Comparison of ENCODE assay signal across 1 cellular context in the genomic region with DNA sequence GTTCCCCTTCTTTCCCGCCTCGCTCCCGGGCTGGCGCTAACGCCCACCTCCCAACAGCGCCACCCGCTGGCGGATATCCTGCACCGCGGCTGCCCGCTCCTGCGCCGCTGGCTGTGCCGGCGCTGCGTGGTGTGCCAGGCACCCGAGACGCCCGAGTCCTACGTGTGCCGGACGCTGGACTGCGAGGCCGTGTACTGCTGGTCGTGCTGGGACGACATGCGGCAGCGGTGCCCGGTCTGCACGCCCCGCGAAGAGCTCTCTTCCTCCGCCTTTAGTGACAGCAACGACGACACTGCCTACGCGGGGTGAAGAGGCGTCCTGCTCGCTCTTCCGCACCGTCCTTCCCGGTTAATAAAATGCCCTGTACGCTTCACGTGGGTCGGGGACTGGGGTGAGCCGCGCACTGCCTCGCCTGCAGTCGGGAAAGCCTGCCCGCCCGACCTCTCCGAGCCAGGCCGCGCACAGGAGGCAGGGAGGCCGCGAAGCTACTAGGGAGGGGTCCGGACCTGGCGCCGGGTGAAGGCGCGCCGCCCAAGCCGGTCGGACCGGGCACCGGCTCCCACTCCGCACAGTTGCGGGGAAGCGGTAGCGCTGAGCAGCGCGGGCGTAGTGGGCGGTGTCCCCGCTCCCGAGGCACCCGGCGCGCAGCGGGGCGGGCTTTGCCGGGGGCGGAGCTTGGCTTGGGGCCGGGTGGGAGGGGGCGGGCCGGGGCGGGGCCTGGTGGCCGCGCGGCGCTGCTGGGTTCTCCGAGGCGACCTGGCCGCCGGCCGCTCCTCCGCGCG.
TF ChIP-seq lines count a peak whose summit lies in the region.

A gene with protein sequence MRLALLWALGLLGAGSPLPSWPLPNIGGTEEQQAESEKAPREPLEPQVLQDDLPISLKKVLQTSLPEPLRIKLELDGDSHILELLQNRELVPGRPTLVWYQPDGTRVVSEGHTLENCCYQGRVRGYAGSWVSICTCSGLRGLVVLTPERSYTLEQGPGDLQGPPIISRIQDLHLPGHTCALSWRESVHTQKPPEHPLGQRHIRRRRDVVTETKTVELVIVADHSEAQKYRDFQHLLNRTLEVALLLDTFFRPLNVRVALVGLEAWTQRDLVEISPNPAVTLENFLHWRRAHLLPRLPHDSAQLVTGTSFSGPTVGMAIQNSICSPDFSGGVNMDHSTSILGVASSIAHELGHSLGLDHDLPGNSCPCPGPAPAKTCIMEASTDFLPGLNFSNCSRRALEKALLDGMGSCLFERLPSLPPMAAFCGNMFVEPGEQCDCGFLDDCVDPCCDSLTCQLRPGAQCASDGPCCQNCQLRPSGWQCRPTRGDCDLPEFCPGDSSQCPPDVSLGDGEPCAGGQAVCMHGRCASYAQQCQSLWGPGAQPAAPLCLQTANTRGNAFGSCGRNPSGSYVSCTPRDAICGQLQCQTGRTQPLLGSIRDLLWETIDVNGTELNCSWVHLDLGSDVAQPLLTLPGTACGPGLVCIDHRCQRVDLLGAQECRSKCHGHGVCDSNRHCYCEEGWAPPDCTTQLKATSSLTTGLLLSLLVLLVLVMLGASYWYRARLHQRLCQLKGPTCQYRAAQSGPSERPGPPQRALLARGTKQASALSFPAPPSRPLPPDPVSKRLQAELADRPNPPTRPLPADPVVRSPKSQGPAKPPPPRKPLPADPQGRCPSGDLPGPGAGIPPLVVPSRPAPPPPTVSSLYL (plus strand): TSS at position 757 of the 782 bp plus-strand sequence. CDS start 71 bp downstream, outside the sequence.

TF ChIP-seq in HEK293, 187 proteins besides CTCF, POLR2A, EP300 and RAD21 (continued from another document and continues in another):
- TF ChIP-seq OVOL3 (tag by site-specific recombination; IDR thresholded peaks at IDR 0.05), result peak; percentile 17; the same call in 1 of the 2 replicates
- TF ChIP-seq, protein P1, sequence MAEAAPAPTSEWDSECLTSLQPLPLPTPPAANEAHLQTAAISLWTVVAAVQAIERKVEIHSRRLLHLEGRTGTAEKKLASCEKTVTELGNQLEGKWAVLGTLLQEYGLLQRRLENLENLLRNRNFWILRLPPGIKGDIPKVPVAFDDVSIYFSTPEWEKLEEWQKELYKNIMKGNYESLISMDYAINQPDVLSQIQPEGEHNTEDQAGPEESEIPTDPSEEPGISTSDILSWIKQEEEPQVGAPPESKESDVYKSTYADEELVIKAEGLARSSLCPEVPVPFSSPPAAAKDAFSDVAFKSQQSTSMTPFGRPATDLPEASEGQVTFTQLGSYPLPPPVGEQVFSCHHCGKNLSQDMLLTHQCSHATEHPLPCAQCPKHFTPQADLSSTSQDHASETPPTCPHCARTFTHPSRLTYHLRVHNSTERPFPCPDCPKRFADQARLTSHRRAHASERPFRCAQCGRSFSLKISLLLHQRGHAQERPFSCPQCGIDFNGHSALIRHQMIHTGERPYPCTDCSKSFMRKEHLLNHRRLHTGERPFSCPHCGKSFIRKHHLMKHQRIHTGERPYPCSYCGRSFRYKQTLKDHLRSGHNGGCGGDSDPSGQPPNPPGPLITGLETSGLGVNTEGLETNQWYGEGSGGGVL (tag by site-specific recombination; IDR thresholded peaks at IDR 0.05), result peak; percentile 61; the same call in 1 of the 2 replicates
- TF ChIP-seq ZNF121 (tag by site-specific recombination; IDR thresholded peaks at IDR 0.05), result peak; percentile 91
- TF ChIP-seq ZNF324 (tag by site-specific recombination; IDR thresholded peaks at IDR 0.05), result no peak; the same call in 1 of the 2 replicates
- 0 out of 2 replicates have a peak, but pooled peaks have one; percentile 23 for TF ChIP-seq ZNF561 (tag by site-specific recombination; IDR thresholded peaks at IDR 0.05; ENCODE audit: borderline replicate concordance)
- TF ChIP-seq ZFP69B (tag by site-specific recombination; IDR thresholded peaks at IDR 0.05), result peak; percentile 34
- no peak for TF ChIP-seq YY1 (tag by site-specific recombination; IDR thresholded peaks at IDR 0.05)
- TF ChIP-seq, protein P2, sequence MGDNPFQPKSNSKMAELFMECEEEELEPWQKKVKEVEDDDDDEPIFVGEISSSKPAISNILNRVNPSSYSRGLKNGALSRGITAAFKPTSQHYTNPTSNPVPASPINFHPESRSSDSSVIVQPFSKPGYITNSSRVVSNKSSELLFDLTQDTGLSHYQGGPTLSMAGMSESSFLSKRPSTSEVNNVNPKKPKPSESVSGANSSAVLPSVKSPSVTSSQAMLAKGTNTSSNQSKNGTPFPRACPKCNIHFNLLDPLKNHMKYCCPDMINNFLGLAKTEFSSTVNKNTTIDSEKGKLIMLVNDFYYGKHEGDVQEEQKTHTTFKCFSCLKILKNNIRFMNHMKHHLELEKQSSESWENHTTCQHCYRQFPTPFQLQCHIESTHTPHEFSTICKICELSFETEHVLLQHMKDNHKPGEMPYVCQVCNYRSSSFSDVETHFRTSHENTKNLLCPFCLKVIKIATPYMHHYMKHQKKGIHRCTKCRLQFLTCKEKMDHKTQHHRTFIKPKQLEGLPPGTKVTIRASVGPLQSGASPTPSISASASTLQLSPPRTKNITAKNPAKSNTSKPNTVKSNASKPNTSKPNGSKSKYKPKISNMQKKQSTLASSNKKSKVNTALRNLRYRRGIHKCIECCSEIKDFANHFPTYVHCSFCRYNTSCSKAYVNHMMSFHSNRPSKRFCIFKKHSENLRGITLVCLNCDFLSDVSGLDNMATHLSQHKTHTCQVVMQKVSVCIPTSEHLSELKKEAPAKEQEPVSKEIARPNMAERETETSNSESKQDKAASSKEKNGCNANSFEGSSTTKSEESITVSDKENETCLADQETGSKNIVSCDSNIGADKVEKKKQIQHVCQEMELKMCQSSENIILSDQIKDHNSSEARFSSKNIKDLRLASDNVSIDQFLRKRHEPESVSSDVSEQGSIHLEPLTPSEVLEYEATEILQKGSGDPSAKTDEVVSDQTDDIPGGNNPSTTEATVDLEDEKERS (tag by site-specific recombination; IDR thresholded peaks at IDR 0.05), result 0 out of 2 replicates have a peak, but pooled peaks have one; percentile 50
- peak; percentile 85; the same call in 1 of the 2 replicates for TF ChIP-seq ZNF785 (tag by site-specific recombination; IDR thresholded peaks at IDR 0.05)
- no peak for TF ChIP-seq ZNF48 (tag by site-specific recombination; IDR thresholded peaks at IDR 0.05)
- TF ChIP-seq SCRT1 (tag by site-specific recombination; IDR thresholded peaks at IDR 0.05; ENCODE audit: borderline replicate concordance), result no peak
- TF ChIP-seq ZNF624 (tag by site-specific recombination; IDR thresholded peaks at IDR 0.05), result no peak
- TF ChIP-seq ZNF791 (tag by site-specific recombination; IDR thresholded peaks at IDR 0.05), result no peak
- TF ChIP-seq ZXDB (tag by site-specific recombination; IDR thresholded peaks at IDR 0.05), result no peak; the same call in 1 of the 2 replicates
- TF ChIP-seq ZNF555 (tag by site-specific recombination; conservative IDR thresholded peaks at IDR 0.05), result no peak
- TF ChIP-seq ZNF132 (tag by site-specific recombination; IDR thresholded peaks at IDR 0.05; ENCODE audit: borderline replicate concordance), result no peak
- no peak for TF ChIP-seq ZNF221 (tag by site-specific recombination; IDR thresholded peaks at IDR 0.05; ENCODE audit: borderline replicate concordance)
- peak; percentile 77 for TF ChIP-seq ZNF76 (tag by site-specific recombination; IDR thresholded peaks at IDR 0.05; ENCODE audit: borderline replicate concordance, low read depth)
- peak; percentile 100 for TF ChIP-seq ZNF2 (tag by site-specific recombination; IDR thresholded peaks at IDR 0.05)
- peak; percentile 55; the same call in 1 of the 2 replicates for TF ChIP-seq ZNF423 (tag by site-specific recombination; IDR thresholded peaks at IDR 0.05)
- no peak for TF ChIP-seq RBAK (tag by site-specific recombination; IDR thresholded peaks at IDR 0.05)
- TF ChIP-seq ZNF510 (tag by site-specific recombination; IDR thresholded peaks at IDR 0.05; ENCODE audit: insufficient replicate concordance), result no peak
- no peak for TF ChIP-seq ZNF138 (tag by site-specific recombination; IDR thresholded peaks at IDR 0.05; ENCODE audit: borderline replicate concordance)
- no peak for TF ChIP-seq ZNF202 (tag by site-specific recombination; IDR thresholded peaks at IDR 0.05; ENCODE audit: borderline replicate concordance)
- TF ChIP-seq ZNF266 (tag by site-specific recombination; IDR thresholded peaks at IDR 0.05; ENCODE audit: low read depth), result no peak
- TF ChIP-seq, protein P3, sequence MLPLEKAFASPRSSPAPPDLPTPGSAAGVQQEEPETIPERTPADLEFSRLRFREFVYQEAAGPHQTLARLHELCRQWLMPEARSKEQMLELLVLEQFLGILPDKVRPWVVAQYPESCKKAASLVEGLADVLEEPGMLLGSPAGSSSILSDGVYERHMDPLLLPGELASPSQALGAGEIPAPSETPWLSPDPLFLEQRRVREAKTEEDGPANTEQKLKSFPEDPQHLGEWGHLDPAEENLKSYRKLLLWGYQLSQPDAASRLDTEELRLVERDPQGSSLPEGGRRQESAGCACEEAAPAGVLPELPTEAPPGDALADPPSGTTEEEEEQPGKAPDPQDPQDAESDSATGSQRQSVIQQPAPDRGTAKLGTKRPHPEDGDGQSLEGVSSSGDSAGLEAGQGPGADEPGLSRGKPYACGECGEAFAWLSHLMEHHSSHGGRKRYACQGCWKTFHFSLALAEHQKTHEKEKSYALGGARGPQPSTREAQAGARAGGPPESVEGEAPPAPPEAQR (tag by site-specific recombination; IDR thresholded peaks at IDR 0.05), result no peak; the same call in 1 of the 2 replicates
- TF ChIP-seq ZNF16 (tag by site-specific recombination; IDR thresholded peaks at IDR 0.05; ENCODE audit: low read depth), result no peak
- peak; percentile 87 for TF ChIP-seq ZFP37 (tag by site-specific recombination; IDR thresholded peaks at IDR 0.05)
- TF ChIP-seq ZNF335 (tag by site-specific recombination; conservative IDR thresholded peaks at IDR 0.05), result peak; percentile 73
- TF ChIP-seq, protein P4, sequence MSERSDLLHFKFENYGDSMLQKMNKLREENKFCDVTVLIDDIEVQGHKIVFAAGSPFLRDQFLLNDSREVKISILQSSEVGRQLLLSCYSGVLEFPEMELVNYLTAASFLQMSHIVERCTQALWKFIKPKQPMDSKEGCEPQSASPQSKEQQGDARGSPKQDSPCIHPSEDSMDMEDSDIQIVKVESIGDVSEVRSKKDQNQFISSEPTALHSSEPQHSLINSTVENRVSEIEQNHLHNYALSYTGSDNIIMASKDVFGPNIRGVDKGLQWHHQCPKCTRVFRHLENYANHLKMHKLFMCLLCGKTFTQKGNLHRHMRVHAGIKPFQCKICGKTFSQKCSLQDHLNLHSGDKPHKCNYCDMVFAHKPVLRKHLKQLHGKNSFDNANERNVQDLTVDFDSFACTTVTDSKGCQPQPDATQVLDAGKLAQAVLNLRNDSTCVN (tag by site-specific recombination; optimal IDR thresholded peaks at IDR 0.05), result peak; percentile 96
- no peak for TF ChIP-seq ZNF473 (tag by site-specific recombination; IDR thresholded peaks at IDR 0.05)
- TF ChIP-seq, protein P5, sequence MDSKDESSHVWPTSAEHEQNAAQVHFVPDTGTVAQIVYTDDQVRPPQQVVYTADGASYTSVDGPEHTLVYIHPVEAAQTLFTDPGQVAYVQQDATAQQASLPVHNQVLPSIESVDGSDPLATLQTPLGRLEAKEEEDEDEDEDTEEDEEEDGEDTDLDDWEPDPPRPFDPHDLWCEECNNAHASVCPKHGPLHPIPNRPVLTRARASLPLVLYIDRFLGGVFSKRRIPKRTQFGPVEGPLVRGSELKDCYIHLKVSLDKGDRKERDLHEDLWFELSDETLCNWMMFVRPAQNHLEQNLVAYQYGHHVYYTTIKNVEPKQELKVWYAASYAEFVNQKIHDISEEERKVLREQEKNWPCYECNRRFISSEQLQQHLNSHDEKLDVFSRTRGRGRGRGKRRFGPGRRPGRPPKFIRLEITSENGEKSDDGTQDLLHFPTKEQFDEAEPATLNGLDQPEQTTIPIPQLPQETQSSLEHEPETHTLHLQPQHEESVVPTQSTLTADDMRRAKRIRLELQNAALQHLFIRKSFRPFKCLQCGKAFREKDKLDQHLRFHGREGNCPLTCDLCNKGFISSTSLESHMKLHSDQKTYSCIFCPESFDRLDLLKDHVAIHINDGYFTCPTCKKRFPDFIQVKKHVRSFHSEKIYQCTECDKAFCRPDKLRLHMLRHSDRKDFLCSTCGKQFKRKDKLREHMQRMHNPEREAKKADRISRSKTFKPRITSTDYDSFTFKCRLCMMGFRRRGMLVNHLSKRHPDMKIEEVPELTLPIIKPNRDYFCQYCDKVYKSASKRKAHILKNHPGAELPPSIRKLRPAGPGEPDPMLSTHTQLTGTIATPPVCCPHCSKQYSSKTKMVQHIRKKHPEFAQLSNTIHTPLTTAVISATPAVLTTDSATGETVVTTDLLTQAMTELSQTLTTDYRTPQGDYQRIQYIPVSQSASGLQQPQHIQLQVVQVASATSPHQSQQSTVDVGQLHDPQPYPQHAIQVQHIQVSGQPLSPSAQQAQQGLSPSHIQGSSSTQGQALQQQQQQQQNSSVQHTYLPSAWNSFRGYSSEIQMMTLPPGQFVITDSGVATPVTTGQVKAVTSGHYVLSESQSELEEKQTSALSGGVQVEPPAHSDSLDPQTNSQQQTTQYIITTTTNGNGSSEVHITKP (tag by site-specific recombination; IDR thresholded peaks at IDR 0.05), result peak; percentile 8; the same call in 1 of the 2 replicates
- TF ChIP-seq MZF1 (tag by site-specific recombination; IDR thresholded peaks at IDR 0.05; ENCODE audit: borderline replicate concordance), result no peak
- no peak for TF ChIP-seq ZNF701 (tag by site-specific recombination; IDR thresholded peaks at IDR 0.05)
- peak; percentile 96 for TF ChIP-seq KLF7 (tag by site-specific recombination; IDR thresholded peaks at IDR 0.05; ENCODE audit: borderline replicate concordance)
- TF ChIP-seq, protein P6, sequence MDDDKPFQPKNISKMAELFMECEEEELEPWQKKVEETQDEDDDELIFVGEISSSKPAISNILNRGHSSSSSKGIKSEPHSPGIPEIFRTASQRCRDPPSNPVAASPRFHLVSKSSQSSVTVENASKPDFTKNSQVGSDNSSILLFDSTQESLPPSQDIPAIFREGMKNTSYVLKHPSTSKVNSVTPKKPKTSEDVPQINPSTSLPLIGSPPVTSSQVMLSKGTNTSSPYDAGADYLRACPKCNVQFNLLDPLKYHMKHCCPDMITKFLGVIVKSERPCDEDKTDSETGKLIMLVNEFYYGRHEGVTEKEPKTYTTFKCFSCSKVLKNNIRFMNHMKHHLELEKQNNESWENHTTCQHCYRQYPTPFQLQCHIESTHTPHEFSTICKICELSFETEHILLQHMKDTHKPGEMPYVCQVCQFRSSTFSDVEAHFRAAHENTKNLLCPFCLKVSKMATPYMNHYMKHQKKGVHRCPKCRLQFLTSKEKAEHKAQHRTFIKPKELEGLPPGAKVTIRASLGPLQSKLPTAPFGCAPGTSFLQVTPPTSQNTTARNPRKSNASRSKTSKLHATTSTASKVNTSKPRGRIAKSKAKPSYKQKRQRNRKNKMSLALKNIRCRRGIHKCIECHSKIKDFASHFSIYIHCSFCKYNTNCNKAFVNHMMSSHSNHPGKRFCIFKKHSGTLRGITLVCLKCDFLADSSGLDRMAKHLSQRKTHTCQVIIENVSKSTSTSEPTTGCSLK (tag by site-specific recombination; IDR thresholded peaks at IDR 0.05), result no peak
- peak; percentile 29; the same call in 1 of the 2 replicates for TF ChIP-seq GLIS1 (tag by site-specific recombination; IDR thresholded peaks at IDR 0.05)
- TF ChIP-seq ZNF623 (tag by site-specific recombination; IDR thresholded peaks at IDR 0.05), result no peak
- no peak for TF ChIP-seq TCF7L2 (IDR thresholded peaks at IDR 0.05; ENCODE audit: borderline replicate concordance, low read depth, low read length)
